ENCODE assay signal across 1 cellular context in genomic region chr7:143901360-143901709, GRCh38.
TF ChIP-seq lines count a peak whose summit lies in the region.

No MANE protein-coding gene starts in this region.

TF ChIP-seq in IMR-90, 13 proteins besides CTCF, POLR2A, EP300 and RAD21 (continued from another document):
- no peak for TF ChIP-seq FOS (IDR thresholded peaks at IDR 0.05; ENCODE audit: low read depth, low read length)
- no peak for TF ChIP-seq MXI1 (IDR thresholded peaks at IDR 0.05; ENCODE audit: borderline replicate concordance, low read depth, low read length)
- TF ChIP-seq ELK1 (IDR thresholded peaks at IDR 0.05; ENCODE audit: borderline replicate concordance, low read depth, low read length): no peak
- TF ChIP-seq CHD1 (IDR thresholded peaks at IDR 0.05; ENCODE audit: low read depth, low read length): no peak
- no peak for TF ChIP-seq MAFK (IDR thresholded peaks at IDR 0.05; ENCODE audit: low read depth, low read length)
- no peak for TF ChIP-seq USF2 (IDR thresholded peaks at IDR 0.05; ENCODE audit: low read depth, low read length)
